ENCODE assay signal across 8 cellular contexts in genomic region chr5:177554474-177555111, GRCh38. TPM values are rescaled to one million over a fixed set of nuclear protein-coding genes. Genes with fewer than 3 reads are reported as not detected.
DNase-seq lines count a peak whose midpoint lies in the region; ATAC-seq and TF ChIP-seq lines count a peak whose summit lies in the region.

Gene FAM193B (minus strand): TSS chr5:177554563. CDS start chr5:177554458, 105 bp downstream.

- DNase-seq in AG09319 (ENCODE audit: extremely low read depth, low read depth) (peak; percentile 69), NCI-H446 treated with DMSO at 0.1 percent for 48 hours (lab: John Stamatoyannopoulos, UW) (peak; percentile 78), cerebellar nuclear complex (lab: John Stamatoyannopoulos, UW) (peak; percentile 5 to 70), kidney epithelial cell (ENCODE audit: low read depth) (peak; percentile 41)
- DNase-seq in activated CD4-positive, alpha-beta T cell treated with anti-CD3 and anti-CD28 coated beads for 1 hour: peak; percentile 93
- peak; percentile 98 for DNase-seq in stimulated activated CD4-positive, alpha-beta T cell treated with anti-CD3 and anti-CD28 coated beads, Interleukin-15, amount 100 ng/mL, for 24 hours

- H3K27me3 ChIP-seq in kidney epithelial cell (ENCODE audit: control insufficient read depth, insufficient read depth, low read length): no peaks in the 10 kb centered on the region

- H3K4me3 ChIP-seq in kidney epithelial cell (ENCODE audit: low read depth, low read length): peak within 1 kb of the TSS; percentile 86

- no peaks in the 10 kb centered on the region for H3K36me3 ChIP-seq in kidney epithelial cell (ENCODE audit: control insufficient read depth, insufficient read depth, low read length)

- peak; percentile 12 for TF ChIP-seq CTCF in AG09319 (IDR thresholded peaks at IDR 0.05; ENCODE audit: low read depth, low read length)
- peak; percentile 32 for TF ChIP-seq CTCF in kidney epithelial cell (IDR thresholded peaks at IDR 0.05; ENCODE audit: insufficient read depth, low read length, poor library complexity, severe bottlenecking)

- peak; percentile 89 for ATAC-seq in GM19023 (IDR thresholded peaks at IDR 0.05; ENCODE audit: unreplicated experiment)
- peak; percentile 83 for ATAC-seq in HG03196 (IDR thresholded peaks at IDR 0.05; ENCODE audit: unreplicated experiment)

RNA-seq across cellular contexts. Expression of gene FAM193B, which starts in this region (rescaled TPM):
- total RNA-seq in kidney epithelial cell: 21.9 and 29.5 TPM in 2 replicates

Comparison
In these comparisons a context has a peak if more than half of its experiments do, and no peak if none do; other contexts are left out.
1. Peak in every context shown above with its lines: DNase-seq, ATAC-seq and H3K4me3 ChIP-seq.
2. DNase-seq: peak in every context shown above with its lines; median percentile 98 in stimulated activated CD4-positive, alpha-beta T cell treated with anti-CD3 and anti-CD28 coated beads, Interleukin-15, amount 100 ng/mL, for 24 hours; 93 in activated CD4-positive, alpha-beta T cell treated with anti-CD3 and anti-CD28 coated beads for 1 hour; 78 in NCI-H446 treated with DMSO at 0.1 percent for 48 hours; 69 in AG09319; 41 in kidney epithelial cell; 38 in cerebellar nuclear complex.